ENCODE assay signal across 9 cellular contexts in the genomic region with DNA sequence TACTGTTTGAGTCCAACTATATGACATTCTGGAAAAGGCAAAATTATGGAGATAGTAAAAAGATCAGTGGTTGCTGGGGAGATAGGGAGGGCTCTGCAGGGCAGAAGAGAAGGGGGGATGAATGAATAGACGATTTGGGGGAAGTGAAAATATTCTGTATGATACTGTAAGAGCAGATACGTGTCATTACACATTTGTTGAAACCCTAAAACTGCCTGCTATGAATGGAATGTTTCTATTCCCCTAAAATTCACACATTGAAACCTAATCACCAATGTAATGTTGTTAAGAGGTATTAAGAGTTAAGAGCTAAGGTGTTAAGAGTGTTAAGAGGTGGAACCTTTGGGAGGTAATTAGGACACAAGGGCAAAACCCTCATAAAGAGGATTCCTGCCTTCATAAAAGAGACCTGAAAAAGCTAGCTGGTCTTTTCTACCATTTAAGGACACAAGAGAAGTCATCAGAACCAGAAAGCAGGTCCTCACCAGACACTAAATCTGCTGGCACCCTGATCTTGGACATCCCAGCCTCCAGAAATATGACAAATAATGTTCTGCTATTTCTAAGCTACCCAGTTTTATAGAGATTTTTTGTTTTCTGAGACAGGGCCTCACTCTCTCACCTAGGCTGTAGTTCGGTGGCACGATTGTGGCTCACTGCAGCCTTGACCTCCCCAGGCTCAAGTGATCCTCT.
A peak's percentile ranks its signal among the peaks of the same experiment; 100 is the strongest.
DNase-seq lines count a peak whose midpoint lies in the region; ATAC-seq lines count a peak whose summit lies in the region.
"Had no signal": no experiment of that assay in that cellular context is flagged by ENCODE, and none has a peak within 500 bp of the region (broad histone marks: within the 10 kb centered on the region; RNA-seq: fewer than 3 reads in every experiment).

No MANE protein-coding gene starts in this region.

- 70% methylated on average over 4 of the region's 4 CpGs for WGBS in right cardiac atrium

- H3K4me1 ChIP-seq in CD4-positive, CD25-positive, alpha-beta regulatory T cell (ENCODE audit: control insufficient read depth, insufficient read depth, low read length, poor library complexity, severe bottlenecking): no peaks in the 10 kb centered on the region
- H3K4me1 ChIP-seq in right cardiac atrium (ENCODE audit: control insufficient read depth, insufficient read depth, low read length): no peaks in the 10 kb centered on the region

- no peak for ATAC-seq in CD4-positive, CD25-positive, alpha-beta regulatory T cell (ENCODE audit: low read depth in 2 of 2)
- ATAC-seq in GM19023 (IDR thresholded peaks at IDR 0.05; ENCODE audit: unreplicated experiment) (peak; percentile 76), HG02610 (IDR thresholded peaks at IDR 0.05; ENCODE audit: unreplicated experiment) (peak; percentile 91), Right ventricle myocardium superior (ENCODE audit: poor library complexity) (no peak), right cardiac atrium (no peak)

- no peaks in the 10 kb centered on the region for H3K9me3 ChIP-seq in CD4-positive, CD25-positive, alpha-beta regulatory T cell (ENCODE audit: control insufficient read depth in 2 of 2, low read length in 2 of 2)
- no peaks in the 10 kb centered on the region for H3K9me3 ChIP-seq in right cardiac atrium (ENCODE audit: control insufficient read depth, low read length)

- no peak overlapping the region for H3K4me3 ChIP-seq in CD4-positive, CD25-positive, alpha-beta regulatory T cell (ENCODE audit: low read depth, low read length)
- H3K4me3 ChIP-seq in right cardiac atrium (ENCODE audit: low read length): no peak overlapping the region

- no peak overlapping the region for H3K27ac ChIP-seq in CD4-positive, CD25-positive, alpha-beta regulatory T cell (ENCODE audit: insufficient read depth, low read length, poor library complexity, severe bottlenecking)
- H3K27ac ChIP-seq in right cardiac atrium (ENCODE audit: low read length): no peak overlapping the region

- intact Hi-C loops in Right ventricle myocardium superior (cut with DNase I): no loop called here
- intact Hi-C loops in right cardiac atrium (cut with DNase I): no loop called here

- H3K9me3 Mint-ChIP-seq in CD4-positive, CD25-positive, alpha-beta regulatory T cell: peaks cover 0 to 1% (median 0%) of the 10 kb centered on the region in 7 donors
- no peaks in the 10 kb centered on the region for H3K9me3 Mint-ChIP-seq in IgD-negative memory B cell

- H3K27me3 ChIP-seq in CD4-positive, CD25-positive, alpha-beta regulatory T cell (ENCODE audit: control insufficient read depth, insufficient read depth, low read length): no peaks in the 10 kb centered on the region
- no peaks in the 10 kb centered on the region for H3K27me3 ChIP-seq in right cardiac atrium (ENCODE audit: control insufficient read depth, insufficient read depth)

- peak overlapping the region; percentile 0 to 31 (median 3) for H3K27ac Mint-ChIP-seq in CD4-positive, CD25-positive, alpha-beta regulatory T cell
- H3K27ac Mint-ChIP-seq in IgD-negative memory B cell: peak overlapping the region in 2 of 3 donors; percentile 39 to 50

- H3K36me3 Mint-ChIP-seq in CD4-positive, CD25-positive, alpha-beta regulatory T cell: peaks cover 25% of the 10 kb centered on the region
- peaks cover 2% of the 10 kb centered on the region for H3K36me3 Mint-ChIP-seq in IgD-negative memory B cell

- peaks cover 8% of the 10 kb centered on the region for H3K36me3 ChIP-seq in CD4-positive, CD25-positive, alpha-beta regulatory T cell (ENCODE audit: control insufficient read depth, insufficient read depth, low read length)

- no peaks in the 10 kb centered on the region for H3K27me3 Mint-ChIP-seq in CD4-positive, CD25-positive, alpha-beta regulatory T cell
- H3K27me3 Mint-ChIP-seq in IgD-negative memory B cell: no peaks in the 10 kb centered on the region

- no peak for DNase-seq in CD4-positive, CD25-positive, alpha-beta regulatory T cell
- no peak for DNase-seq in Kasumi-1 (lab: John Stamatoyannopoulos, UW)
- DNase-seq in DMS 273 treated with DMSO at 0.1 percent for 48 hours (lab: John Stamatoyannopoulos, UW): no peak
- no peak for DNase-seq in Right ventricle myocardium superior
- DNase-seq in right cardiac atrium: no peak
- DNase-seq: NCI-H510A treated with DMSO at 0.1 percent for 48 hours had no signal

- H3K4me3 Mint-ChIP-seq in CD4-positive, CD25-positive, alpha-beta regulatory T cell: no peak overlapping the region
- no peak overlapping the region for H3K4me3 Mint-ChIP-seq in IgD-negative memory B cell

- peaks cover 0 to 13% (median 6%) of the 10 kb centered on the region in 4 donors for H3K4me1 Mint-ChIP-seq in CD4-positive, CD25-positive, alpha-beta regulatory T cell
- H3K4me1 Mint-ChIP-seq in IgD-negative memory B cell: peaks cover 8 to 11% (median 10%) of the 10 kb centered on the region in 3 donors

Comparison
In these comparisons a context has a peak if more than half of its experiments do, and no peak if none do; other contexts are left out.
1. ATAC-seq: peak in GM19023 (single experiment) and HG02610 (single experiment); none in CD4-positive, CD25-positive, alpha-beta regulatory T cell (0 of 2), Right ventricle myocardium superior (single experiment) and right cardiac atrium (0 of 2).